In genomic region chr20:38806855-38807655, GRCh38 we compare ENCODE assay signal across 8 cellular contexts. TPM values are rescaled to one million over a fixed set of nuclear protein-coding genes. Genes with fewer than 3 reads are reported as not detected.
A peak's percentile ranks its signal among the peaks of the same experiment; 100 is the strongest.
DNase-seq lines count a peak whose midpoint lies in the region; ATAC-seq, FAIRE-seq and TF ChIP-seq lines count a peak whose summit lies in the region.

No MANE protein-coding gene starts in this region.

- peaks cover 5% of the 10 kb centered on the region for H3K79me2 ChIP-seq in mesendoderm (ENCODE audit: control insufficient read depth, insufficient read depth, low read length)

- H4K8ac ChIP-seq in mesendoderm (ENCODE audit: low read depth, low read length) = no peak overlapping the region

- H2BK15ac ChIP-seq in mesendoderm (replicated peaks; ENCODE audit: low read depth) = no peak overlapping the region

- TF ChIP-seq POLR2A in GM19099 (IDR thresholded peaks at IDR 0.05; ENCODE audit: extremely low read depth, insufficient read length, low read depth) = peak; percentile 65

- H3K36me3 ChIP-seq in mesendoderm (ENCODE audit: control insufficient read depth, insufficient read depth, low read length) = no peaks in the 10 kb centered on the region

- peaks cover 70% of the 10 kb centered on the region for H3K4me1 Mint-ChIP-seq in activated naive CD8-positive, alpha-beta T cell treated with anti-CD3 and anti-CD28 coated beads, Interleukin-2, amount 50 U/mL, for 24 hours

- H3K36me3 Mint-ChIP-seq in activated naive CD8-positive, alpha-beta T cell treated with anti-CD3 and anti-CD28 coated beads, Interleukin-2, amount 50 U/mL, for 24 hours (ENCODE audit: low read depth) = peaks cover 43% of the 10 kb centered on the region

- H3K27me3 ChIP-seq in mesendoderm (ENCODE audit: insufficient read depth, low read length, poor library complexity) = no peaks in the 10 kb centered on the region

- H3K9ac ChIP-seq in mesendoderm (ENCODE audit: low read length) = peak overlapping the region; percentile 78

- no peak overlapping the region for H4K5ac ChIP-seq in mesendoderm (ENCODE audit: low read length)

- H2AK5ac ChIP-seq in mesendoderm (ENCODE audit: low read length) = no peak overlapping the region

- no peak overlapping the region for H3K23ac ChIP-seq in mesendoderm (ENCODE audit: low read length)

- H3K9me3 Mint-ChIP-seq in activated naive CD8-positive, alpha-beta T cell treated with anti-CD3 and anti-CD28 coated beads, Interleukin-2, amount 50 U/mL, for 24 hours = no peaks in the 10 kb centered on the region

- WGBS in mesendoderm (ENCODE audit: extremely low coverage, insufficient coverage, low lambda C conversion rate) = no CpG with 5 or more reads among the region's 32 CpGs

- H3K27ac Mint-ChIP-seq in activated naive CD8-positive, alpha-beta T cell treated with anti-CD3 and anti-CD28 coated beads, Interleukin-2, amount 50 U/mL, for 24 hours = peak overlapping the region; percentile 80

- no peak overlapping the region for H2BK5ac ChIP-seq in mesendoderm (ENCODE audit: low read length)

- H3K4ac ChIP-seq in mesendoderm (ENCODE audit: low read depth, low read length) = no peak overlapping the region

- peak overlapping the region; percentile 85 for H3K4me3 Mint-ChIP-seq in activated naive CD8-positive, alpha-beta T cell treated with anti-CD3 and anti-CD28 coated beads, Interleukin-2, amount 50 U/mL, for 24 hours

- H3K56ac ChIP-seq in mesendoderm (ENCODE audit: low read length) = peak overlapping the region; percentile 84

- H3K27me3 Mint-ChIP-seq in activated naive CD8-positive, alpha-beta T cell treated with anti-CD3 and anti-CD28 coated beads, Interleukin-2, amount 50 U/mL, for 24 hours = no peaks in the 10 kb centered on the region

- no peak for FAIRE-seq in D721Med (lab: Jason Lieb, UNC)

- peak overlapping the region; percentile 36 for H3K18ac ChIP-seq in mesendoderm (ENCODE audit: low read length)

- H3K27ac ChIP-seq in mesendoderm (ENCODE audit: low read depth, low read length) (no peak overlapping the region), substantia nigra (ENCODE audit: low read depth, low read length, poor library complexity, severe bottlenecking) (peak overlapping the region; percentile 94)

- no peak for TF ChIP-seq CTCF in D721Med (IDR thresholded peaks at IDR 0.05; ENCODE audit: insufficient read depth, missing control alignments)

- peak overlapping the region; percentile 65 for H3K4me3 ChIP-seq in mesendoderm (ENCODE audit: low read length)

- H3K4me2 ChIP-seq in mesendoderm (ENCODE audit: low read length) = peak overlapping the region; percentile 92

- DNase-seq in NCI-H748 treated with DMSO at 0.1 percent for 48 hours (lab: John Stamatoyannopoulos, UW) = peak; percentile 35
- DNase-seq in activated naive CD8-positive, alpha-beta T cell treated with anti-CD3 and anti-CD28 coated beads, Interleukin-2, amount 50 U/mL, for 24 hours = peak; percentile 32
- peak; percentile 15 for DNase-seq in mesendoderm
- DNase-seq in substantia nigra (lab: John Stamatoyannopoulos, UW) = peak in 26 of 49 donors; percentile 10 to 64 (median 44)
- no peak for DNase-seq in NK-92 (lab: John Stamatoyannopoulos, UW; ENCODE audit: unreplicated experiment)
- DNase-seq in A172 (ENCODE audit: low spot score) = no peak
- no peak for DNase-seq in D721Med (ENCODE audit: insufficient read length, low spot score)

- ATAC-seq in activated naive CD8-positive, alpha-beta T cell treated with anti-CD3 and anti-CD28 coated beads, Interleukin-2, amount 50 U/mL, for 24 hours = no peak

- H3K4me1 ChIP-seq in mesendoderm (ENCODE audit: control insufficient read depth, low read depth, low read length) = peaks cover 9% of the 10 kb centered on the region

- H3K79me1 ChIP-seq in mesendoderm (ENCODE audit: low read length) = peaks cover 5% of the 10 kb centered on the region

- H2BK120ac ChIP-seq in mesendoderm (ENCODE audit: low read depth, low read length) = no peak overlapping the region

RNA-seq across cellular contexts. Expression of gene PPP1R16B, which starts 1.6 kb away (rescaled TPM):
- 6.2 TPM for polyA plus RNA-seq in mesendoderm (2013, experiment 1 of 2)
- polyA plus RNA-seq in mesendoderm (2013, experiment 2 of 2) = 6.4 TPM
- total RNA-seq in A172 (2014; rRNA removed; shearing (Covaris generic)) = 0.14 TPM in 2 replicates

RNA-seq across cellular contexts. Expression of gene ACTR5, which starts 58.8 kb away (rescaled TPM):
- polyA plus RNA-seq in mesendoderm (2013, experiment 1 of 2) = 11.4 TPM
- 10.7 TPM for polyA plus RNA-seq in mesendoderm (2013, experiment 2 of 2)
- 9.4 and 12.0 TPM in 2 replicates for total RNA-seq in A172 (2014; rRNA removed; shearing (Covaris generic))

Comparison
In these comparisons a context has a peak if more than half of its experiments do, and no peak if none do; other contexts are left out.
1. DNase-seq: peak in NCI-H748 treated with DMSO at 0.1 percent for 48 hours (single experiment), activated naive CD8-positive, alpha-beta T cell treated with anti-CD3 and anti-CD28 coated beads, Interleukin-2, amount 50 U/mL, for 24 hours (single experiment), mesendoderm (single experiment) and substantia nigra (26 of 49); none in NK-92 (single experiment), A172 (single experiment) and D721Med (single experiment).